10 cellular contexts compared by ENCODE assay signal in genomic region chr6:2450546-2450945, GRCh38.
DNase-seq lines count a peak whose midpoint lies in the region; ATAC-seq, FAIRE-seq and TF ChIP-seq lines count a peak whose summit lies in the region.
"Had no signal": no experiment of that assay in that cellular context is flagged by ENCODE, and none has a peak within 500 bp of the region (broad histone marks: within the 10 kb centered on the region; RNA-seq: fewer than 3 reads in every experiment).

No MANE protein-coding gene starts in this region.

- H3K36me3 ChIP-seq in bronchial epithelial cell (ENCODE audit: control insufficient read depth, insufficient read depth, low read length) (no peaks in the 10 kb centered on the region), sigmoid colon (no peaks in the 10 kb centered on the region)

- no peak overlapping the region for H3K27ac ChIP-seq in sigmoid colon
- H3K27ac ChIP-seq: dorsolateral prefrontal cortex had no signal

- TF ChIP-seq POLR2A in sigmoid colon (IDR thresholded peaks at IDR 0.05), result no peak

- 15 to 62% methylated on average over 12 of the region's 12 CpGs for WGBS in sigmoid colon, 2 donors

- intact Hi-C loops in sciatic nerve (cut with DNase I) (no loop called here), sigmoid colon (cut with DNase I) (loop anchor here (2.0 kb wide), 1 partner anchor 854 kb away; no protein-coding TSS in a partner anchor)

- peak; percentile 35 for DNase-seq in Jurkat, Clone E6-1 (ENCODE audit: low read depth, low spot score)
- DNase-seq in NCI-H345 treated with DMSO at 0.1 percent for 48 hours (lab: John Stamatoyannopoulos, UW; ENCODE audit: unreplicated experiment) (peak; percentile 13), bronchial epithelial cell (ENCODE audit: low read depth) (peak; percentile 23), sciatic nerve (ENCODE audit: low spot score) (peak; percentile 75), sigmoid colon (no peak), globus pallidus (ENCODE audit: low spot score) (no peak), T-helper 1 cell (no peak)
- DNase-seq: GDM1 had no signal

- H3K27me3 ChIP-seq in bronchial epithelial cell (ENCODE audit: control insufficient read depth, insufficient read depth, low read length) (no peaks in the 10 kb centered on the region), sigmoid colon (no peaks in the 10 kb centered on the region)

- no peak for TF ChIP-seq EP300 in sigmoid colon (IDR thresholded peaks at IDR 0.05)

- no peak overlapping the region for H3K4me3 ChIP-seq in Jurkat, Clone E6-1 (ENCODE audit: low read length)
- H3K4me3 ChIP-seq in bronchial epithelial cell (ENCODE audit: low read depth, low read length) (no peak overlapping the region), sigmoid colon (no peak overlapping the region)
- H3K4me3 ChIP-seq: dorsolateral prefrontal cortex had no signal

- no peaks in the 10 kb centered on the region for H3K9me3 ChIP-seq in sigmoid colon

- peaks cover 0 to 6% (median 5%) of the 10 kb centered on the region in 4 donors for H3K4me1 ChIP-seq in sigmoid colon

- ATAC-seq in sciatic nerve (peak; percentile 79), GM21515 (IDR thresholded peaks at IDR 0.05; ENCODE audit: unreplicated experiment) (no peak)

- peak; percentile 5 for TF ChIP-seq CTCF in bronchial epithelial cell (IDR thresholded peaks at IDR 0.05; ENCODE audit: insufficient read depth, low read length, severe bottlenecking)
- TF ChIP-seq CTCF in sigmoid colon (IDR thresholded peaks at IDR 0.05), result no peak

- no peak for FAIRE-seq in bronchial epithelial cell (lab: Jason Lieb, UNC)

Comparison
In these comparisons a context has a peak if more than half of its experiments do, and no peak if none do; other contexts are left out.
1. DNase-seq: peak in Jurkat, Clone E6-1 (single experiment), NCI-H345 treated with DMSO at 0.1 percent for 48 hours (single experiment), bronchial epithelial cell (single experiment) and sciatic nerve (single experiment); none in sigmoid colon (single experiment), globus pallidus (single experiment) and T-helper 1 cell (0 of 5).